Comparison of ENCODE assay signal across 8 cellular contexts in genomic region chr17:79789943-79790804, GRCh38. TPM values are rescaled to one million over a fixed set of nuclear protein-coding genes. Genes with fewer than 3 reads are reported as not detected.
A peak's percentile ranks its signal among the peaks of the same experiment; 100 is the strongest.
DNase-seq lines count a peak whose midpoint lies in the region; FAIRE-seq and TF ChIP-seq lines count a peak whose summit lies in the region.
"Had no signal": no experiment of that assay in that cellular context is flagged by ENCODE, and none has a peak within 500 bp of the region (broad histone marks: within the 10 kb centered on the region; RNA-seq: fewer than 3 reads in every experiment).

No MANE protein-coding gene starts in this region.

- peak; percentile 68; the same call in 1 of the 2 replicates for TF ChIP-seq RAD21 in Ishikawa (IDR thresholded peaks at IDR 0.05; ENCODE audit: low read depth)

- peaks cover 0 to 39% (median 27%) of the 10 kb centered on the region in 4 donors for H3K4me1 ChIP-seq in transverse colon
- peaks cover 0 to 2% of the 10 kb centered on the region in 2 donors for H3K4me1 ChIP-seq in small intestine (ENCODE audit: control insufficient read depth in 2 of 2, insufficient read depth in 1 of 2, low read depth in 1 of 2, low read length in 1 of 2)

- H3K27me3 ChIP-seq in brain microvascular endothelial cell (replicated peaks): peaks cover 40% of the 10 kb centered on the region
- peaks cover 89% of the 10 kb centered on the region for H3K27me3 ChIP-seq in transverse colon
- H3K27me3 ChIP-seq in small intestine (ENCODE audit: control insufficient read depth in 2 of 2, insufficient read depth in 2 of 2, low read length in 2 of 2): peaks cover 23 to 43% of the 10 kb centered on the region in 2 donors

- no peak for FAIRE-seq in small intestine (lab: Jason Lieb, UNC)
- FAIRE-seq: TTC549 had no signal

- H3K36me3 ChIP-seq in brain microvascular endothelial cell (replicated peaks): peaks cover 2% of the 10 kb centered on the region
- H3K36me3 ChIP-seq in transverse colon: no peaks in the 10 kb centered on the region
- no peaks in the 10 kb centered on the region for H3K36me3 ChIP-seq in small intestine (ENCODE audit: control insufficient read depth in 2 of 2, insufficient read depth in 2 of 2, low read length in 2 of 2)

- no peak for TF ChIP-seq POLR2A in transverse colon (IDR thresholded peaks at IDR 0.05)

- intact Hi-C loops in transverse colon (cut with DNase I; ENCODE audit: low total_unique reads): loop anchor here (5.0 kb wide), 1 partner anchor 197 kb away; no protein-coding TSS in a partner anchor

- H3K9me3 ChIP-seq in transverse colon (no peaks in the 10 kb centered on the region), small intestine (ENCODE audit: control insufficient read depth, low read depth) (no peaks in the 10 kb centered on the region)

- DNase-seq in GM03348 (ENCODE audit: low spot score) (peak; percentile 85), brain microvascular endothelial cell (no peak), left kidney (ENCODE audit: low read depth, low spot score) (peak; percentile 79), transverse colon (peak; percentile 50), small intestine (no peak), cerebellar cortex (ENCODE audit: low spot score) (no peak)

- TF ChIP-seq EP300 in Ishikawa (IDR thresholded peaks at IDR 0.05; ENCODE audit: borderline replicate concordance) (no peak), transverse colon (IDR thresholded peaks at IDR 0.05; ENCODE audit: low read depth) (no peak)

- in situ Hi-C loops in brain microvascular endothelial cell (cut with HindIII; ENCODE audit: low pct_ligation_motif_present, low sequenced_read_pairs) (loop anchor here (25.0 kb wide), 1 partner anchor 197 kb away; no protein-coding TSS in a partner anchor), transverse colon (cut with MboI; ENCODE audit: low pct_ligation_motif_present in 1 of 4, low pct_unique_long_range_greater_than_20kb in 1 of 4, low sequenced_read_pairs in 3 of 4) (no loop called here)

- H3K27ac ChIP-seq in brain microvascular endothelial cell (no peak overlapping the region), transverse colon (no peak overlapping the region), small intestine (ENCODE audit: low read depth in 1 of 2, low read length in 1 of 2) (no peak overlapping the region)

- H3K4me3 ChIP-seq in brain microvascular endothelial cell (ENCODE audit: low read depth, low read length) (no peak overlapping the region), transverse colon (peak overlapping the region in 1 of 4 donors; percentile 20), small intestine (ENCODE audit: low read depth in 1 of 2, low read length in 2 of 2) (no peak overlapping the region)

- TF ChIP-seq CTCF in brain microvascular endothelial cell (IDR thresholded peaks at IDR 0.05; ENCODE audit: low read depth, low read length, missing control alignments) (peak; percentile 41), transverse colon (IDR thresholded peaks at IDR 0.05) (peak; percentile 56 to 83 (median 80))

- 20% methylated on average over 29 of the region's 74 CpGs; no CpG with 5 or more reads in 1 of the 2 donors for WGBS in transverse colon (ENCODE audit: low coverage in 1 of 2), 2 donors
- 7 to 12% (median 7%) methylated on average over 46 to 74 of the region's 74 CpGs for WGBS in small intestine, 3 donors

TF ChIP-seq in Ishikawa, 13 proteins besides CTCF, POLR2A, EP300 and RAD21:
- TF ChIP-seq ZBTB7A (IDR thresholded peaks at IDR 0.05; ENCODE audit: low read depth) (peak; percentile 89), TEAD4 (IDR thresholded peaks at IDR 0.05) (no peak)

RNA-seq across cellular contexts. Expression of gene CBX8, which starts 6.7 kb away (rescaled TPM):
- total RNA-seq in transverse colon: 1 to 10 TPM; 1.5 to 4.4 (median 3.1) TPM
- polyA plus RNA-seq in small intestine: 1 to 10 TPM; 2.7 to 6.1 (median 4.5) TPM

RNA-seq across cellular contexts. Expression of gene CBX2, which starts 12.2 kb away (rescaled TPM):
- total RNA-seq in transverse colon: under 1 TPM in 2 of 4 donors, not detected in 2; 0.27 to 0.64 TPM
- polyA plus RNA-seq in small intestine: 1 to 10 TPM in 2 of 3 donors, under 1 TPM in 1; 0.22 to 2.3 (median 1.9) TPM

RNA-seq across cellular contexts. Expression of gene CBX4, which starts 49.1 kb away (rescaled TPM):
- 10 to 100 TPM in 1 of 4 donors, 1 to 10 TPM in 3; 6.6 to 25.1 (median 8.3) TPM for total RNA-seq in transverse colon
- polyA plus RNA-seq in small intestine: 10 to 100 TPM in 1 of 3 donors, 1 to 10 TPM in 2; 5.4 to 15.2 (median 6.3) TPM

RNA-seq across cellular contexts. Expression of gene ENPP7, which starts 59.4 kb away (rescaled TPM):
- total RNA-seq in transverse colon: under 1 TPM in 1 of 4 donors, not detected in 3; 0.16 TPM
- polyA plus RNA-seq in small intestine: 100 to 1,000 TPM in 2 of 3 donors, 10 to 100 TPM in 1; 15.3 to 197 (median 114) TPM

Comparison
In these comparisons a context has a peak if more than half of its experiments do, and no peak if none do; other contexts are left out.
1. DNase-seq: peak in GM03348 (single experiment), left kidney (single experiment) and transverse colon (single experiment); none in brain microvascular endothelial cell (single experiment), small intestine (single experiment) and cerebellar cortex (single experiment).